2 cellular contexts compared by ENCODE assay signal in genomic region chr3:14676881-14677280, GRCh38.
A peak's percentile ranks its signal among the peaks of the same experiment; 100 is the strongest.
TF ChIP-seq lines count a peak whose summit lies in the region.

No MANE protein-coding gene starts in this region.

TF ChIP-seq in HepG2, 621 proteins besides CTCF, POLR2A, EP300 and RAD21:
- TF ChIP-seq ZNF121 (CRISPR knock-in tag; IDR thresholded peaks at IDR 0.05) (no peak), EHMT2 (IDR thresholded peaks at IDR 0.05; ENCODE audit: borderline replicate concordance, low read depth, low read length) (no peak), ZNF780A (CRISPR knock-in tag; IDR thresholded peaks at IDR 0.05) (no peak), ZNF350 (CRISPR knock-in tag; IDR thresholded peaks at IDR 0.05; ENCODE audit: borderline replicate concordance, low read depth) (no peak), BATF2 (CRISPR knock-in tag; IDR thresholded peaks at IDR 0.05) (no peak), ZNF7 (CRISPR knock-in tag; IDR thresholded peaks at IDR 0.05) (no peak), GLMP (CRISPR knock-in tag; IDR thresholded peaks at IDR 0.05; ENCODE audit: borderline replicate concordance) (no peak), ZNF446 (CRISPR knock-in tag; IDR thresholded peaks at IDR 0.05) (no peak), SRSF1 (optimal IDR thresholded peaks at IDR 0.05; ENCODE audit: low read depth, low read length) (no peak), KLF12 (CRISPR knock-in tag; IDR thresholded peaks at IDR 0.05; ENCODE audit: borderline replicate concordance) (no peak), PAWR (CRISPR knock-in tag; IDR thresholded peaks at IDR 0.05; ENCODE audit: borderline replicate concordance) (no peak), ZNF724P (CRISPR knock-in tag; IDR thresholded peaks at IDR 0.05; ENCODE audit: borderline replicate concordance) (no peak), E2F2 (CRISPR knock-in tag; IDR thresholded peaks at IDR 0.05; ENCODE audit: borderline replicate concordance) (no peak), ZBTB21 (CRISPR knock-in tag; IDR thresholded peaks at IDR 0.05) (no peak), ZNF883 (CRISPR knock-in tag; IDR thresholded peaks at IDR 0.05; ENCODE audit: not compliant biosample characterization) (no peak), XRCC5 (optimal IDR thresholded peaks at IDR 0.05; ENCODE audit: low read length) (no peak), ZNF546 (CRISPR knock-in tag; conservative IDR thresholded peaks at IDR 0.05) (no peak), ZSCAN25 (CRISPR knock-in tag; IDR thresholded peaks at IDR 0.05) (no peak), TBX3 (IDR thresholded peaks at IDR 0.05; ENCODE audit: borderline replicate concordance) (no peak), ZBTB44 (CRISPR knock-in tag; IDR thresholded peaks at IDR 0.05) (no peak)

TF ChIP-seq in SK-N-SH treated with all-trans-retinoic acid at 6 μM for 48 hours, 23 proteins besides CTCF, POLR2A, EP300 and RAD21:
- TF ChIP-seq CSDC2 (CRISPR knock-in tag; IDR thresholded peaks at IDR 0.05) (no peak), ZNF70 (CRISPR knock-in tag; IDR thresholded peaks at IDR 0.05) (peak; percentile 82; the same call in 1 of the 2 replicates), TCF4 (CRISPR knock-in tag; IDR thresholded peaks at IDR 0.05; ENCODE audit: borderline replicate concordance) (peak; percentile 72; the same call in 1 of the 2 replicates)
